In genomic region chr13:98540476-98540875, GRCh38 we compare ENCODE assay signal across 15 cellular contexts. TPM values are rescaled to one million over a fixed set of nuclear protein-coding genes. Genes with fewer than 3 reads are reported as not detected.
DNase-seq lines count a peak whose midpoint lies in the region; ATAC-seq, FAIRE-seq and TF ChIP-seq lines count a peak whose summit lies in the region.
"Had no signal": no experiment of that assay in that cellular context is flagged by ENCODE, and none has a peak within 500 bp of the region (broad histone marks: within the 10 kb centered on the region; RNA-seq: fewer than 3 reads in every experiment).

No MANE protein-coding gene starts in this region.

- no peak for TF ChIP-seq EP300 in esophagus muscularis mucosa (IDR thresholded peaks at IDR 0.05)

- H3K27me3 ChIP-seq in esophagus muscularis mucosa (no peaks in the 10 kb centered on the region), smooth muscle cell (ENCODE audit: low read depth) (no peaks in the 10 kb centered on the region)
- H3K27me3 ChIP-seq: right lobe of liver had no signal

- H2AFZ ChIP-seq in smooth muscle cell (ENCODE audit: low read depth) = no peak overlapping the region

- H3K27ac ChIP-seq in esophagus muscularis mucosa (replicated peaks in 1 of 4) (peak overlapping the region in 3 of 4 donors; percentile 12 to 49 (median 33)), smooth muscle cell (ENCODE audit: low read depth) (peak overlapping the region; percentile 75)
- H3K27ac ChIP-seq: right lobe of liver had no signal

- no peak for FAIRE-seq in H54 (lab: Jason Lieb, UNC)

- H3F3A ChIP-seq in smooth muscle cell (ENCODE audit: low read depth) = no peaks in the 10 kb centered on the region

- TF ChIP-seq POLR2A in esophagus muscularis mucosa (IDR thresholded peaks at IDR 0.05; ENCODE audit: low read depth) = no peak
- no peak for TF ChIP-seq POLR2A in H54 (IDR thresholded peaks at IDR 0.05; ENCODE audit: low read depth, low read length)

- peaks cover 100% of the 10 kb centered on the region for H3K79me2 ChIP-seq in smooth muscle cell (ENCODE audit: low read depth)

- peaks cover 100% of the 10 kb centered on the region for H4K20me1 ChIP-seq in smooth muscle cell (ENCODE audit: low read depth)

- ATAC-seq in GM18511 (IDR thresholded peaks at IDR 0.05; ENCODE audit: unreplicated experiment) = peak; percentile 47
- ATAC-seq in HG03460 (IDR thresholded peaks at IDR 0.05; ENCODE audit: unreplicated experiment) = peak; percentile 45
- ATAC-seq: activated CD4-positive, CD25-positive, alpha-beta regulatory T cell treated with anti-CD3 and anti-CD28 coated beads, Interleukin-2, amount 50 U/mL, for 24 hours; naive thymus-derived CD4-positive, alpha-beta T cell; right lobe of liver; T-cell had no signal

- intact Hi-C loops in esophagus muscularis mucosa (cut with DNase I) = no loop called here

- peak overlapping the region; percentile 59 for H3K4me2 ChIP-seq in smooth muscle cell

- H3K36me3 ChIP-seq in esophagus muscularis mucosa = peaks cover 0 to 4% (median 0%) of the 10 kb centered on the region in 4 donors
- no peaks in the 10 kb centered on the region for H3K36me3 ChIP-seq in smooth muscle cell (ENCODE audit: low read depth)
- H3K36me3 ChIP-seq: right lobe of liver had no signal

- no peaks in the 10 kb centered on the region for H3K9me3 ChIP-seq in esophagus muscularis mucosa
- H3K9me3 ChIP-seq in smooth muscle cell (replicated peaks; ENCODE audit: low read depth) = no peaks in the 10 kb centered on the region
- H3K9me3 ChIP-seq: right lobe of liver had no signal

- TF ChIP-seq CTCF in esophagus muscularis mucosa (IDR thresholded peaks at IDR 0.05) (no peak), smooth muscle cell (IDR thresholded peaks at IDR 0.05; ENCODE audit: borderline replicate concordance, insufficient read depth, poor library complexity, severe bottlenecking) (no peak)

- H3K4me3 ChIP-seq in esophagus muscularis mucosa (no peak overlapping the region), smooth muscle cell (no peak overlapping the region)
- H3K4me3 ChIP-seq: right lobe of liver had no signal

- DNase-seq in esophagus muscularis mucosa (ENCODE audit: extremely low spot score) = no peak
- DNase-seq in smooth muscle cell (lab: John Stamatoyannopoulos, UW; ENCODE audit: unreplicated experiment) = no peak
- no peak for DNase-seq in cerebellum (ENCODE audit: low spot score)
- DNase-seq in H54 (ENCODE audit: insufficient read length, low spot score) = no peak
- DNase-seq in stimulated activated naive CD4-positive, alpha-beta T cell (lab: John Stamatoyannopoulos, UW) = no peak
- DNase-seq in stimulated activated CD4-positive, alpha-beta T cell treated with anti-CD3 and anti-CD28 coated beads, Interleukin-2, amount 100 ng/mL, for 48 hours = no peak
- DNase-seq: GF-D8; naive thymus-derived CD4-positive, alpha-beta T cell; NCI-H1048; NCI-H2227 treated with DMSO at 0.1 percent for 48 hours; right lobe of liver; T-cell had no signal

- 27% methylated on average over 1 of the region's 1 CpG for WGBS in esophagus muscularis mucosa
- WGBS in smooth muscle cell (ENCODE audit: low lambda C conversion rate) = 37% methylated on average over 1 of the region's 1 CpG

- no peak overlapping the region for H3K9ac ChIP-seq in smooth muscle cell (ENCODE audit: low read depth)

- H3K4me1 ChIP-seq in esophagus muscularis mucosa (peaks cover 66 to 95% (median 95%) of the 10 kb centered on the region in 4 donors), smooth muscle cell (ENCODE audit: low read depth) (peaks cover 29% of the 10 kb centered on the region)

RNA-seq across cellular contexts. Expression of gene STK24, which starts 36.4 kb away (rescaled TPM):
- total RNA-seq in esophagus muscularis mucosa = 100 to 1,000 TPM in 2 of 4 donors, 10 to 100 TPM in 2; 61.9 to 108 (median 96.7) TPM
- 76.6 and 89.1 TPM in 2 replicates for total RNA-seq in smooth muscle cell
- polyA plus RNA-seq in smooth muscle cell = 80.2 and 105 TPM in 2 replicates
- total RNA-seq in cerebellum = 32.2 TPM
